Comparison of ENCODE assay signal across 14 cellular contexts in genomic region chr16:58267524-58268243, GRCh38. TPM values are rescaled to one million over a fixed set of nuclear protein-coding genes. Genes with fewer than 3 reads are reported as not detected.
DNase-seq lines count a peak whose midpoint lies in the region; ATAC-seq and TF ChIP-seq lines count a peak whose summit lies in the region.
"Had no signal": no experiment of that assay in that cellular context is flagged by ENCODE, and none has a peak within 500 bp of the region (broad histone marks: within the 10 kb centered on the region; RNA-seq: fewer than 3 reads in every experiment).

No MANE protein-coding gene starts in this region.

- POLR2A ChIA-PET in Caco-2 (lab: Charles Lee): no interaction called here

- peaks cover 12% of the 10 kb centered on the region for H3K9me3 Mint-ChIP-seq in Caco-2 (ENCODE audit: unreplicated experiment)

- H3K36me3 ChIP-seq in Caco-2 (ENCODE audit: control insufficient read depth, insufficient read depth, low read length): no peaks in the 10 kb centered on the region
- no peaks in the 10 kb centered on the region for H3K36me3 ChIP-seq in mucosa of descending colon (ENCODE audit: low read depth)
- no peaks in the 10 kb centered on the region for H3K36me3 ChIP-seq in transverse colon
- H3K36me3 ChIP-seq: BLaER1 treated with 17β-estradiol and CSF1 and Interleukin-3, amounts not matched to agents 10 nM and 100 nM had no signal

- peak overlapping the region; percentile 61 to 71 (median 62) for H3K27ac ChIP-seq in transverse colon
- H3K27ac ChIP-seq: BLaER1 treated with 17β-estradiol and CSF1 and Interleukin-3, amounts not matched to agents 10 nM and 100 nM had no signal

- H3K4me3 ChIP-seq in Caco-2 (ENCODE audit: low read depth, low read length) (no peak overlapping the region), mucosa of descending colon (no peak overlapping the region), transverse colon (no peak overlapping the region)
- H3K4me3 ChIP-seq: BLaER1 treated with 17β-estradiol and CSF1 and Interleukin-3, amounts not matched to agents 10 nM and 100 nM had no signal

- no peak overlapping the region for H3K4me3 Mint-ChIP-seq in Caco-2 (ENCODE audit: unreplicated experiment)
- H3K4me3 Mint-ChIP-seq: B cell; CD8-positive, alpha-beta T cell; IgD-negative memory B cell had no signal

- no TSS peak for BruUV-seq in Caco-2 (replicated peaks; lab: Mats Ljungman, UMichigan)

- H3K27me3 ChIP-seq in Caco-2 (replicated peaks; ENCODE audit: control insufficient read depth, insufficient read depth, low read length): no peaks in the 10 kb centered on the region
- no peaks in the 10 kb centered on the region for H3K27me3 ChIP-seq in transverse colon
- H3K27me3 ChIP-seq: BLaER1 treated with 17β-estradiol and CSF1 and Interleukin-3, amounts not matched to agents 10 nM and 100 nM had no signal

- TF ChIP-seq CTCF in Caco-2 (IDR thresholded peaks at IDR 0.05; ENCODE audit: insufficient read depth in 1 of 2, low read depth in 1 of 2, low read length in 1 of 2, severe bottlenecking in 1 of 2, unreplicated experiment in 1 of 2): no peak
- no peak for TF ChIP-seq CTCF in mucosa of descending colon (IDR thresholded peaks at IDR 0.05)
- TF ChIP-seq CTCF in transverse colon (IDR thresholded peaks at IDR 0.05): no peak

- ATAC-seq in mucosa of descending colon (peak; percentile 73), GM21526 (IDR thresholded peaks at IDR 0.05; ENCODE audit: low FRiP score, unreplicated experiment) (no peak)
- ATAC-seq: CD8-positive, alpha-beta T cell; HCT116 had no signal

- DNase-seq in Caco-2 (no peak), LoVo (ENCODE audit: low spot score) (peak; percentile 22), mucosa of descending colon (peak in 1 of 3 donors; percentile 60), transverse colon (no peak), OCI-M2 (lab: John Stamatoyannopoulos, UW; ENCODE audit: unreplicated experiment) (no peak)
- DNase-seq: CD8-positive, alpha-beta T cell; GOT3; H7 had no signal

- WGBS in transverse colon (ENCODE audit: low coverage in 1 of 2), 2 donors: 55 to 56% methylated on average over 9 of the region's 9 CpGs

- in situ Hi-C loops in transverse colon (cut with MboI; ENCODE audit: low pct_ligation_motif_present in 1 of 4, low pct_unique_long_range_greater_than_20kb in 1 of 4, low sequenced_read_pairs in 3 of 4): no loop called here

- no peak for TF ChIP-seq POLR2A in transverse colon (IDR thresholded peaks at IDR 0.05)

- intact Hi-C loops in Caco-2 (cut with micrococcal nuclease; ENCODE audit: unreplicated experiment) (no loop called here), mucosa of descending colon (cut with DNase I, micrococcal nuclease) (no loop called here), transverse colon (cut with DNase I; ENCODE audit: low total_unique reads) (loop anchor here (5.0 kb wide), 1 partner anchor 525 kb away; no protein-coding TSS in a partner anchor)

- H3K27me3 Mint-ChIP-seq in Caco-2 (ENCODE audit: insufficient read depth, unreplicated experiment): no peaks in the 10 kb centered on the region
- H3K27me3 Mint-ChIP-seq: B cell, IgD-negative memory B cell had no signal

- peak overlapping the region; percentile 20 for H3K27ac Mint-ChIP-seq in Caco-2 (ENCODE audit: unreplicated experiment)
- H3K27ac Mint-ChIP-seq: B cell; CD8-positive, alpha-beta T cell; IgD-negative memory B cell had no signal

- peaks cover 9% of the 10 kb centered on the region; the same call in 1 of the 2 replicates for H3K4me1 ChIP-seq in Caco-2
- H3K4me1 ChIP-seq in mucosa of descending colon (ENCODE audit: low read depth): peaks cover 20% of the 10 kb centered on the region
- H3K4me1 ChIP-seq in transverse colon: peaks cover 5 to 37% (median 24%) of the 10 kb centered on the region in 4 donors

- H3K4me1 Mint-ChIP-seq in Caco-2 (ENCODE audit: low read depth, unreplicated experiment): peaks cover 13% of the 10 kb centered on the region
- H3K4me1 Mint-ChIP-seq: B cell had no signal

- H3K9me3 ChIP-seq in Caco-2: peaks cover 10% of the 10 kb centered on the region
- H3K9me3 ChIP-seq in mucosa of descending colon: peaks cover 8% of the 10 kb centered on the region
- peaks cover 2 to 3% of the 10 kb centered on the region in 2 donors for H3K9me3 ChIP-seq in transverse colon

- no peaks in the 10 kb centered on the region for H3K36me3 Mint-ChIP-seq in Caco-2 (ENCODE audit: insufficient read depth, unreplicated experiment)

- no peak for TF ChIP-seq EP300 in transverse colon (IDR thresholded peaks at IDR 0.05; ENCODE audit: low read depth)

- CTCF ChIA-PET in Caco-2 (lab: Charles Lee): interaction anchor here (0.8 kb wide), 1 partner anchor 69 kb away, joined by 3 read pairs; no protein-coding TSS in a partner anchor

RNA-seq across cellular contexts. Expression of gene PRSS54, which starts 27.1 kb away (rescaled TPM):
- not detected in 2 replicates for total RNA-seq in Caco-2 (2022)
- total RNA-seq in mucosa of descending colon: not detected
- not detected for total RNA-seq in transverse colon
- total RNA-seq: A172; B cell; CD8-positive, alpha-beta T cell; H7 had no signal
